Comparison of ENCODE assay signal across 24 cellular contexts in genomic region chr2:132617989-132618388, GRCh38. TPM values are rescaled to one million over a fixed set of nuclear protein-coding genes. Genes with fewer than 3 reads are reported as not detected.
"Had no signal": no experiment of that assay in that cellular context is flagged by ENCODE, and none has a peak within 500 bp of the region (broad histone marks: within the 10 kb centered on the region; RNA-seq: fewer than 3 reads in every experiment).

No MANE protein-coding gene starts in this region.

- H3K36me3 Mint-ChIP-seq: memory B cell; natural killer cell; stimulated activated memory B cell treated with anti-CD40 and anti-IgM and Interleukin-4, amounts not matched to agents 10 μg/mL and 1 μg/mL and 100 μg/mL, for 72 hours had no signal

- H3K4me3 ChIP-seq: dorsolateral prefrontal cortex, gastrocnemius medialis, lung, prostate gland, skin epidermis, spleen, thoracic aorta, transverse colon, upper lobe of right lung, uterus had no signal

- H3K27ac ChIP-seq: dorsolateral prefrontal cortex, gastrocnemius medialis, prostate gland, skin epidermis, spleen, thoracic aorta, transverse colon, upper lobe of right lung, uterus had no signal

- ATAC-seq: gastrocnemius medialis; left cardiac atrium; left ventricle myocardium superior; natural killer cell; right cardiac atrium; stimulated activated memory B cell treated with anti-CD40 and anti-IgM and Interleukin-4, amounts not matched to agents 10 μg/mL and 1 μg/mL and 100 μg/mL, for 72 hours; stimulated activated naive CD8-positive, alpha-beta T cell treated with anti-CD3 and anti-CD28 coated beads, Interleukin-15, Interleukin-2, amounts not matched to agents 100 U/mL and 50 U/mL, for 24 hours; upper lobe of right lung had no signal

- H3K9me3 Mint-ChIP-seq: memory B cell; neural crest cell; stimulated activated memory B cell treated with anti-CD40 and anti-IgM and Interleukin-4, amounts not matched to agents 10 μg/mL and 1 μg/mL and 100 μg/mL, for 72 hours had no signal

- H3K4me3 Mint-ChIP-seq: memory B cell; natural killer cell; neural crest cell; stimulated activated memory B cell treated with anti-CD40 and anti-IgM and Interleukin-4, amounts not matched to agents 10 μg/mL and 1 μg/mL and 100 μg/mL, for 72 hours had no signal

- DNase-seq: dorsolateral prefrontal cortex; effector CD4-positive, alpha-beta T cell; gastrocnemius medialis; head of caudate nucleus; left cardiac atrium; left ventricle myocardium superior; natural killer cell; nucleus accumbens; right cardiac atrium; spleen; stimulated activated CD4-positive, alpha-beta T cell treated with anti-CD3 and anti-CD28 coated beads, Interleukin-4, amount 100 ng/mL, for 4 hours; stimulated activated naive CD8-positive, alpha-beta T cell treated with anti-CD3 and anti-CD28 coated beads, Interleukin-15, Interleukin-2, amounts not matched to agents 100 U/mL and 50 U/mL, for 24 hours; substantia nigra; transverse colon; upper lobe of right lung; uterus had no signal

- H3K4me1 ChIP-seq: gastrocnemius medialis, prostate gland, spleen, upper lobe of right lung, uterus had no signal

- H3K9me3 ChIP-seq: gastrocnemius medialis, prostate gland, spleen, thoracic aorta, transverse colon, upper lobe of right lung, uterus had no signal

- H3K27me3 ChIP-seq: spleen, transverse colon, upper lobe of right lung, uterus had no signal

- H3K4me1 Mint-ChIP-seq: memory B cell; natural killer cell; stimulated activated memory B cell treated with anti-CD40 and anti-IgM and Interleukin-4, amounts not matched to agents 10 μg/mL and 1 μg/mL and 100 μg/mL, for 72 hours had no signal

- H3K36me3 ChIP-seq: gastrocnemius medialis, prostate gland, spleen, thoracic aorta, transverse colon, upper lobe of right lung, uterus had no signal

- H3K27me3 Mint-ChIP-seq: memory B cell had no signal

- H3K27ac Mint-ChIP-seq: memory B cell; natural killer cell; stimulated activated memory B cell treated with anti-CD40 and anti-IgM and Interleukin-4, amounts not matched to agents 10 μg/mL and 1 μg/mL and 100 μg/mL, for 72 hours had no signal

RNA-seq across cellular contexts. Expression of gene LYPD1, which starts 52.0 kb away (rescaled TPM):
- total RNA-seq: left ventricle myocardium superior, mononuclear cell, natural killer cell, right cardiac atrium had no signal
